Comparison of ENCODE assay signal across 8 cellular contexts in genomic region chr9:137128158-137129088, GRCh38. TPM values are rescaled to one million over a fixed set of nuclear protein-coding genes. Genes with fewer than 3 reads are reported as not detected.
DNase-seq lines count a peak whose midpoint lies in the region; ATAC-seq and TF ChIP-seq lines count a peak whose summit lies in the region.

No MANE protein-coding gene starts in this region.

- H3K4me1 Mint-ChIP-seq in activated naive CD4-positive, alpha-beta T cell treated with anti-CD3 and anti-CD28 coated beads for 36 hours (ENCODE audit: low read depth), result peaks cover 19% of the 10 kb centered on the region

- CTCF ChIA-PET in activated naive CD4-positive, alpha-beta T cell treated with anti-CD3 and anti-CD28 coated beads for 36 hours (lab: Charles Lee), result interaction anchor here (0.6 to 3.4 kb wide), 7 partner anchors 33 to 108 kb away, joined by 3 to 14 read pairs (median 4); partner anchors contain the start of gene RNF224

- H3K27me3 ChIP-seq in left lung (peaks cover 0 to 39% of the 10 kb centered on the region in 2 donors), thymus (ENCODE audit: control insufficient read depth, insufficient read depth) (no peaks in the 10 kb centered on the region)

- H3K27me3 Mint-ChIP-seq in activated naive CD4-positive, alpha-beta T cell treated with anti-CD3 and anti-CD28 coated beads for 36 hours (ENCODE audit: low read depth), result peaks cover 2% of the 10 kb centered on the region

- H3K4me3 ChIP-seq in left lung, result peak overlapping the region; percentile 84 to 88
- peak overlapping the region; percentile 66 for H3K4me3 ChIP-seq in thymus (ENCODE audit: low read length)

- H3K4me1 ChIP-seq in left lung (peaks cover 20 to 38% of the 10 kb centered on the region in 2 donors), thymus (ENCODE audit: control insufficient read depth, insufficient read depth, low read length) (peaks cover 30% of the 10 kb centered on the region)

- 46% methylated on average over 30 of the region's 30 CpGs for WGBS in thymus

- peak overlapping the region; percentile 90 for H3K27ac Mint-ChIP-seq in activated naive CD4-positive, alpha-beta T cell treated with anti-CD3 and anti-CD28 coated beads for 36 hours

- peak; percentile 62 for DNase-seq in activated naive CD4-positive, alpha-beta T cell treated with anti-CD3 and anti-CD28 coated beads for 36 hours
- DNase-seq in left lung (peak in 1 of 2 donors; percentile 70), NCI-H2196 treated with DMSO at 0.1 percent for 48 hours (lab: John Stamatoyannopoulos, UW; ENCODE audit: unreplicated experiment) (no peak)

- H3K9me3 Mint-ChIP-seq in activated naive CD4-positive, alpha-beta T cell treated with anti-CD3 and anti-CD28 coated beads for 36 hours, result no peaks in the 10 kb centered on the region

- peak overlapping the region; percentile 92 for H3K27ac ChIP-seq in C4-2B
- peak overlapping the region; percentile 67 to 77 for H3K27ac ChIP-seq in left lung
- H3K27ac ChIP-seq in thymus (ENCODE audit: low read depth), result peak overlapping the region; percentile 69

- intact Hi-C loops in activated naive CD4-positive, alpha-beta T cell treated with anti-CD3 and anti-CD28 coated beads for 36 hours (cut with micrococcal nuclease), result loop anchor here (1.0 to 5.0 kb wide), 9 partner anchors 22 to 295 kb away; partner anchors contain the start of genes ANAPC2, EXD3, LRRC26 and MAN1B1
- intact Hi-C loops in left lung (cut with DNase I), result no loop called here

- no peak for TF ChIP-seq CTCF in C4-2B (conservative IDR thresholded peaks at IDR 0.05)
- no peak for TF ChIP-seq CTCF in left lung (IDR thresholded peaks at IDR 0.05)

- peaks cover 7% of the 10 kb centered on the region for H3K36me3 Mint-ChIP-seq in activated naive CD4-positive, alpha-beta T cell treated with anti-CD3 and anti-CD28 coated beads for 36 hours (ENCODE audit: low read depth)

- H3K9me3 ChIP-seq in left lung (no peaks in the 10 kb centered on the region), thymus (ENCODE audit: control insufficient read depth) (no peaks in the 10 kb centered on the region)

- ATAC-seq in HG02973 (IDR thresholded peaks at IDR 0.05; ENCODE audit: unreplicated experiment) (peak; percentile 7), left lung (no peak), HG03442 (IDR thresholded peaks at IDR 0.05; ENCODE audit: unreplicated experiment) (no peak), GM21526 (IDR thresholded peaks at IDR 0.05; ENCODE audit: low FRiP score, unreplicated experiment) (no peak)

- H3K36me3 ChIP-seq in left lung, result no peaks in the 10 kb centered on the region
- H3K36me3 ChIP-seq in thymus (ENCODE audit: control insufficient read depth, insufficient read depth), result no peaks in the 10 kb centered on the region

- H3K4me3 Mint-ChIP-seq in activated naive CD4-positive, alpha-beta T cell treated with anti-CD3 and anti-CD28 coated beads for 36 hours, result peak overlapping the region; percentile 91

RNA-seq across cellular contexts. Expression of gene GRIN1, which starts 10.5 kb away (rescaled TPM):
- under 1 TPM in 1 of 2 experiments, not detected in 1; 0.35 TPM for total RNA-seq in activated naive CD4-positive, alpha-beta T cell treated with anti-CD3 and anti-CD28 coated beads for 36 hours
- under 1 TPM; 0.17 to 0.55 TPM for total RNA-seq in left lung
- polyA plus RNA-seq in thymus, result 0.18 TPM

RNA-seq across cellular contexts. Expression of gene DPP7, which starts 13.9 kb away (rescaled TPM):
- total RNA-seq in activated naive CD4-positive, alpha-beta T cell treated with anti-CD3 and anti-CD28 coated beads for 36 hours, result 100 to 1,000 TPM; 162 to 167 TPM
- total RNA-seq in left lung, result 100 to 1,000 TPM; 144 to 165 TPM
- polyA plus RNA-seq in thymus, result 476 TPM

RNA-seq across cellular contexts. Expression of gene LRRC26, which starts 41.4 kb away (rescaled TPM):
- total RNA-seq in activated naive CD4-positive, alpha-beta T cell treated with anti-CD3 and anti-CD28 coated beads for 36 hours, result not detected
- total RNA-seq in left lung, result under 1 TPM in 1 of 2 donors, not detected in 1; 0.55 TPM
- 0.05 TPM for polyA plus RNA-seq in thymus

RNA-seq across cellular contexts. Expression of gene MAN1B1, which starts 41.6 kb away (rescaled TPM):
- 10 to 100 TPM; 18.7 to 18.9 TPM for total RNA-seq in activated naive CD4-positive, alpha-beta T cell treated with anti-CD3 and anti-CD28 coated beads for 36 hours
- total RNA-seq in left lung, result 10 to 100 TPM; 51.5 to 54.9 TPM
- 107 TPM for polyA plus RNA-seq in thymus

RNA-seq across cellular contexts. Expression of gene TMEM210, which starts 43.4 kb away (rescaled TPM):
- not detected for total RNA-seq in activated naive CD4-positive, alpha-beta T cell treated with anti-CD3 and anti-CD28 coated beads for 36 hours
- total RNA-seq in left lung, result not detected
- polyA plus RNA-seq in thymus, result 0.07 TPM
